Comparison of ENCODE assay signal across 20 cellular contexts in genomic region chr13:23421596-23421995, GRCh38. TPM values are rescaled to one million over a fixed set of nuclear protein-coding genes. Genes with fewer than 3 reads are reported as not detected.
DNase-seq lines count a peak whose midpoint lies in the region; ATAC-seq and TF ChIP-seq lines count a peak whose summit lies in the region.
"Had no signal": no experiment of that assay in that cellular context is flagged by ENCODE, and none has a peak within 500 bp of the region (broad histone marks: within the 10 kb centered on the region; RNA-seq: fewer than 3 reads in every experiment).

No MANE protein-coding gene starts in this region.

- H2BK12ac ChIP-seq in mesenchymal stem cell (ENCODE audit: low read length in 2 of 2): no peak overlapping the region
- no peak overlapping the region for H2BK12ac ChIP-seq in trophoblast cell (ENCODE audit: low read length)

- peak; percentile 25 to 40 for ATAC-seq in natural killer cell treated with Interleukin-12 subunit alpha and Interleukin-12 subunit beta and Interleukin-15 and Interleukin-18, amount 100 ng/mL, for 72 hours
- ATAC-seq in natural killer cell: no peak
- ATAC-seq: A549; CD8-positive, alpha-beta T cell had no signal

- no peak overlapping the region for H2BK120ac ChIP-seq in mesenchymal stem cell (ENCODE audit: low read depth, low read length)
- H2BK120ac ChIP-seq in trophoblast cell (ENCODE audit: insufficient read depth, low read length, poor library complexity): no peak overlapping the region

- TF ChIP-seq CTCF in natural killer cell (IDR thresholded peaks at IDR 0.05): no peak

- no peak overlapping the region for H4K12ac ChIP-seq in trophoblast cell (ENCODE audit: low read depth, low read length)

- peak overlapping the region; percentile 30 for H2AK5ac ChIP-seq in mesenchymal stem cell (ENCODE audit: low read length, severe bottlenecking)
- H2AK5ac ChIP-seq in trophoblast cell (ENCODE audit: low read length): no peak overlapping the region

- H4K91ac ChIP-seq in mesenchymal stem cell (ENCODE audit: low read length) (no peak overlapping the region), trophoblast cell (ENCODE audit: low read depth, low read length) (no peak overlapping the region)

- no peak overlapping the region for H3K4me3 Mint-ChIP-seq in natural killer cell treated with Interleukin-12 subunit alpha and Interleukin-12 subunit beta and Interleukin-15 and Interleukin-18, amount 100 ng/mL, for 72 hours
- H3K4me3 Mint-ChIP-seq in natural killer cell: no peak overlapping the region
- H3K4me3 Mint-ChIP-seq: B cell; CD4-positive, alpha-beta T cell; CD8-positive, alpha-beta T cell had no signal

- H4K8ac ChIP-seq in mesenchymal stem cell (ENCODE audit: low read length) (no peak overlapping the region), trophoblast cell (ENCODE audit: low read depth, low read length) (no peak overlapping the region)

- H3K4me1 ChIP-seq in mesenchymal stem cell (ENCODE audit: control insufficient read depth, insufficient read depth, low read depth, low read length): peaks cover 2% of the 10 kb centered on the region
- H3K4me1 ChIP-seq in trophoblast cell (ENCODE audit: control insufficient read depth in 1 of 2, insufficient read depth in 2 of 2, low read length in 2 of 2): no peaks in the 10 kb centered on the region
- H3K4me1 ChIP-seq: BLaER1 treated with 17β-estradiol and CSF1 and Interleukin-3, amounts not matched to agents 10 nM and 100 nM; Caco-2 had no signal

- H3K36me3 Mint-ChIP-seq in natural killer cell treated with Interleukin-12 subunit alpha and Interleukin-12 subunit beta and Interleukin-15 and Interleukin-18, amount 100 ng/mL, for 72 hours: no peaks in the 10 kb centered on the region
- H3K36me3 Mint-ChIP-seq in natural killer cell: no peaks in the 10 kb centered on the region
- H3K36me3 Mint-ChIP-seq: CD8-positive, alpha-beta T cell had no signal

- no peak for DNase-seq in natural killer cell treated with Interleukin-12 subunit alpha and Interleukin-12 subunit beta and Interleukin-15 and Interleukin-18, amount 100 ng/mL, for 72 hours (ENCODE audit: low spot score)
- no peak for DNase-seq in natural killer cell
- DNase-seq in dedifferentiated amniotic fluid mesenchymal stem cell (ENCODE audit: extremely low spot score): peak; percentile 0
- DNase-seq in mesenchymal stem cell: no peak
- DNase-seq in trophoblast cell: no peak
- no peak for DNase-seq in activated naive CD4-positive, alpha-beta T cell treated with anti-CD3 and anti-CD28 coated beads, Interleukin-2, amount 50 U/mL, for 16 hours
- no peak for DNase-seq in H4 (ENCODE audit: low spot score)
- DNase-seq in MV-4-11 (lab: John Stamatoyannopoulos, UW): no peak
- DNase-seq: AML-193; Caco-2; Calu3; CD4-positive, alpha-beta T cell; CD8-positive, alpha-beta T cell; DMS79 treated with DMSO at 0.1 percent for 48 hours; GF-D8 had no signal

- H3K4me2 ChIP-seq in mesenchymal stem cell (ENCODE audit: low read length, poor library complexity, severe bottlenecking) (no peak overlapping the region), trophoblast cell (ENCODE audit: low read length) (no peak overlapping the region)
- H3K4me2 ChIP-seq: A549; BLaER1 treated with 17β-estradiol and CSF1 and Interleukin-3, amounts not matched to agents 10 nM and 100 nM had no signal

- H2AFZ ChIP-seq in mesenchymal stem cell (ENCODE audit: low read depth, low read length) (no peak overlapping the region), trophoblast cell (ENCODE audit: insufficient read depth, low read length, poor library complexity) (no peak overlapping the region)

- H3K79me2 ChIP-seq in trophoblast cell (ENCODE audit: control insufficient read depth, insufficient read depth, low read length, poor library complexity): no peaks in the 10 kb centered on the region

- 96% methylated on average over 5 of the region's 5 CpGs for WGBS in mesenchymal stem cell
- no CpG with 5 or more reads among the region's 5 CpGs for WGBS in trophoblast cell (ENCODE audit: extremely low coverage, insufficient coverage, insufficient read length)

- no peak overlapping the region for H3K4ac ChIP-seq in mesenchymal stem cell (ENCODE audit: low read depth in 1 of 2, low read length in 2 of 2)
- H3K4ac ChIP-seq in trophoblast cell (ENCODE audit: low read depth, low read length): no peak overlapping the region

- peaks cover 0 to 26% of the 10 kb centered on the region in 2 experiments for H3K36me3 ChIP-seq in mesenchymal stem cell (ENCODE audit: control insufficient read depth in 1 of 2, insufficient read depth in 2 of 2, low read depth in 1 of 2, low read length in 2 of 2)
- peaks cover 0 to 7% of the 10 kb centered on the region in 2 experiments for H3K36me3 ChIP-seq in trophoblast cell (ENCODE audit: control insufficient read depth in 1 of 2, insufficient read depth in 2 of 2, low read length in 2 of 2)
- H3K36me3 ChIP-seq: BLaER1 treated with 17β-estradiol and CSF1 and Interleukin-3, amounts not matched to agents 10 nM and 100 nM had no signal

- H3K14ac ChIP-seq in mesenchymal stem cell (ENCODE audit: low read length in 2 of 2) (no peak overlapping the region), trophoblast cell (ENCODE audit: low read length) (no peak overlapping the region)

- H3K27me3 Mint-ChIP-seq in natural killer cell treated with Interleukin-12 subunit alpha and Interleukin-12 subunit beta and Interleukin-15 and Interleukin-18, amount 100 ng/mL, for 72 hours: no peaks in the 10 kb centered on the region
- H3K27me3 Mint-ChIP-seq in natural killer cell (ENCODE audit: low read depth in 2 of 2): no peaks in the 10 kb centered on the region
- H3K27me3 Mint-ChIP-seq: B cell; CD4-positive, alpha-beta T cell had no signal

- H3K9me3 Mint-ChIP-seq in natural killer cell treated with Interleukin-12 subunit alpha and Interleukin-12 subunit beta and Interleukin-15 and Interleukin-18, amount 100 ng/mL, for 72 hours: no peaks in the 10 kb centered on the region
- H3K9me3 Mint-ChIP-seq in natural killer cell: no peaks in the 10 kb centered on the region
- H3K9me3 Mint-ChIP-seq: CD4-positive, alpha-beta T cell; CD8-positive, alpha-beta T cell had no signal

- H3K4me3 ChIP-seq in mesenchymal stem cell (ENCODE audit: insufficient read depth in 1 of 2, low read depth in 1 of 2, low read length in 2 of 2) (no peak overlapping the region), trophoblast cell (ENCODE audit: low read depth, low read length) (no peak overlapping the region)
- H3K4me3 ChIP-seq: A549; BLaER1 treated with 17β-estradiol and CSF1 and Interleukin-3, amounts not matched to agents 10 nM and 100 nM had no signal

- H3K9me3 ChIP-seq in mesenchymal stem cell (ENCODE audit: control insufficient read depth, low read length): no peaks in the 10 kb centered on the region
- no peaks in the 10 kb centered on the region for H3K9me3 ChIP-seq in trophoblast cell (ENCODE audit: insufficient read depth, low read depth, low read length)
- H3K9me3 ChIP-seq: A549; BLaER1 treated with 17β-estradiol and CSF1 and Interleukin-3, amounts not matched to agents 10 nM and 100 nM; Caco-2 had no signal

- peaks cover 27% of the 10 kb centered on the region for H3K79me1 ChIP-seq in mesenchymal stem cell (replicated peaks; ENCODE audit: low read length, poor library complexity, severe bottlenecking)
- no peaks in the 10 kb centered on the region for H3K79me1 ChIP-seq in trophoblast cell (ENCODE audit: low read length)

- intact Hi-C loops in natural killer cell (cut with micrococcal nuclease): no loop called here

- H3K9ac ChIP-seq in mesenchymal stem cell (ENCODE audit: low read length) (no peak overlapping the region), trophoblast cell (ENCODE audit: low read length) (peak overlapping the region; percentile 1)
- H3K9ac ChIP-seq: BLaER1 treated with 17β-estradiol and CSF1 and Interleukin-3, amounts not matched to agents 10 nM and 100 nM had no signal

- no peak overlapping the region for H2BK15ac ChIP-seq in mesenchymal stem cell (ENCODE audit: low read depth, poor library complexity, severe bottlenecking)

- H3K4me1 Mint-ChIP-seq in natural killer cell treated with Interleukin-12 subunit alpha and Interleukin-12 subunit beta and Interleukin-15 and Interleukin-18, amount 100 ng/mL, for 72 hours (ENCODE audit: low read depth in 2 of 2): no peaks in the 10 kb centered on the region
- no peaks in the 10 kb centered on the region for H3K4me1 Mint-ChIP-seq in natural killer cell
- H3K4me1 Mint-ChIP-seq: B cell had no signal

- H3K18ac ChIP-seq in mesenchymal stem cell (ENCODE audit: low read depth in 1 of 2, low read length in 2 of 2) (no peak overlapping the region), trophoblast cell (ENCODE audit: low read length) (no peak overlapping the region)

- H3K27ac ChIP-seq in mesenchymal stem cell (ENCODE audit: low read length, poor library complexity, severe bottlenecking) (no peak overlapping the region), trophoblast cell (ENCODE audit: low read depth, low read length) (no peak overlapping the region)
- H3K27ac ChIP-seq: 22Rv1; A549; BLaER1 treated with 17β-estradiol and CSF1 and Interleukin-3, amounts not matched to agents 10 nM and 100 nM; C4-2B had no signal

- H2BK5ac ChIP-seq in mesenchymal stem cell (ENCODE audit: low read depth, low read length, poor library complexity, severe bottlenecking) (no peak overlapping the region), trophoblast cell (ENCODE audit: low read depth, low read length, poor library complexity) (no peak overlapping the region)

- H3K23ac ChIP-seq in mesenchymal stem cell (ENCODE audit: low read length in 2 of 2) (no peak overlapping the region), trophoblast cell (ENCODE audit: low read length) (no peak overlapping the region)

- H3K27me3 ChIP-seq in mesenchymal stem cell (ENCODE audit: control insufficient read depth in 1 of 2, insufficient read depth in 1 of 2, low read length in 2 of 2): no peaks in the 10 kb centered on the region
- H3K27me3 ChIP-seq in trophoblast cell (ENCODE audit: insufficient read depth, low read length): no peaks in the 10 kb centered on the region
- H3K27me3 ChIP-seq: BLaER1 treated with 17β-estradiol and CSF1 and Interleukin-3, amounts not matched to agents 10 nM and 100 nM had no signal

- no peak overlapping the region for H3K27ac Mint-ChIP-seq in natural killer cell treated with Interleukin-12 subunit alpha and Interleukin-12 subunit beta and Interleukin-15 and Interleukin-18, amount 100 ng/mL, for 72 hours
- H3K27ac Mint-ChIP-seq in natural killer cell: no peak overlapping the region
- H3K27ac Mint-ChIP-seq: B cell; CD4-positive, alpha-beta T cell; CD8-positive, alpha-beta T cell had no signal

RNA-seq across cellular contexts. Expression of gene SACS, which starts 11.9 kb away (rescaled TPM):
- 10 to 100 TPM; 28.2 to 65.5 TPM for total RNA-seq in natural killer cell treated with Interleukin-12 subunit alpha and Interleukin-12 subunit beta and Interleukin-15 and Interleukin-18, amount 100 ng/mL, for 72 hours
- total RNA-seq in natural killer cell: 10 to 100 TPM in 2 of 3 donors, 1 to 10 TPM in 1; 10.0 to 13.1 (median 13.0) TPM
- polyA plus RNA-seq in mesenchymal stem cell (2013, experiment 1 of 2): 7.1 TPM
- 6.5 TPM for polyA plus RNA-seq in mesenchymal stem cell (2013, experiment 2 of 2)
- 13.0 and 13.3 TPM in 2 replicates for polyA plus RNA-seq in trophoblast cell (2013)
- total RNA-seq in H4 (2014; rRNA removed; shearing (Covaris generic)): 9.6 and 14.2 TPM in 2 replicates

Comparison
In these comparisons a context has a peak if more than half of its experiments do, and no peak if none do; other contexts are left out.
1. ATAC-seq: peak in natural killer cell treated with Interleukin-12 subunit alpha and Interleukin-12 subunit beta and Interleukin-15 and Interleukin-18, amount 100 ng/mL, for 72 hours (2 of 2); none in natural killer cell (0 of 3).